In genomic region chr10:43264324-43264986, GRCh38 we compare ENCODE assay signal across 28 cellular contexts. TPM values are rescaled to one million over a fixed set of nuclear protein-coding genes. Genes with fewer than 3 reads are reported as not detected.
DNase-seq lines count a peak whose midpoint lies in the region; TF ChIP-seq lines count a peak whose summit lies in the region.
"Had no signal": no experiment of that assay in that cellular context is flagged by ENCODE, and none has a peak within 500 bp of the region (broad histone marks: within the 10 kb centered on the region; RNA-seq: fewer than 3 reads in every experiment).

No MANE protein-coding gene starts in this region.

- CTCF ChIA-PET in HEK293 (lab: Yijun Ruan, JAX): interaction anchor here (0.5 to 2.0 kb wide), 3 partner anchors 10 to 144 kb away, joined by 3 to 5 read pairs (median 3); no protein-coding TSS in a partner anchor

- DNase-seq in activated effector memory CD4-positive, alpha-beta T cell treated with anti-CD3 and anti-CD28 coated beads, Interleukin-2, amount 50 U/mL, for 16 hours: peak; percentile 59
- no peak for DNase-seq in activated effector memory CD4-positive, alpha-beta T cell treated with Interleukin-2 at 50 U/mL for 16 hours
- peak; percentile 52 for DNase-seq in coronary artery (ENCODE audit: low spot score)
- peak; percentile 5 for DNase-seq in transverse colon
- DNase-seq in NAMALWA (ENCODE audit: low spot score): no peak
- no peak for DNase-seq in ureter (ENCODE audit: low spot score)
- DNase-seq: activated B cell treated with CpG ODN at 0.5 μM for 24 hours; activated CD4-positive, alpha-beta memory T cell treated with anti-CD3 and anti-CD28 coated beads for 36 hours; activated gamma-delta T cell treated with Interleukin-2 at 50 U/mL for 16 hours; activated T-cell treated with anti-CD3 and anti-CD28 coated beads for 4 hours; brain microvascular endothelial cell; EL; H9; left colon; mesendoderm; naive thymus-derived CD4-positive, alpha-beta T cell; NCI-H1694 treated with DMSO at 0.1 percent for 48 hours; NCI-H226; stimulated activated CD4-positive, alpha-beta T cell treated with anti-CD3 and anti-CD28 coated beads, Interleukin-15, amount 100 ng/mL, for 24 hours; T1000; upper lobe of right lung had no signal

- H3K4me3 ChIP-seq in HEK293 (ENCODE audit: low read depth, low read length) (no peak overlapping the region), coronary artery (no peak overlapping the region), transverse colon (no peak overlapping the region)
- H3K4me3 ChIP-seq: colonic mucosa, right lobe of liver, upper lobe of right lung had no signal

- TF ChIP-seq POLR2A in transverse colon (IDR thresholded peaks at IDR 0.05): no peak

- in situ Hi-C loops in transverse colon (cut with MboI; ENCODE audit: low pct_ligation_motif_present in 1 of 4, low pct_unique_long_range_greater_than_20kb in 1 of 4, low sequenced_read_pairs in 3 of 4): no loop called here

- POLR2A ChIA-PET in HEK293 (lab: Yijun Ruan, JAX): no interaction called here

- H3K36me3 ChIP-seq in HEK293 (ENCODE audit: control insufficient read depth in 2 of 2, insufficient read depth in 1 of 2, low read length in 2 of 2): no peaks in the 10 kb centered on the region
- no peaks in the 10 kb centered on the region for H3K36me3 ChIP-seq in transverse colon
- H3K36me3 ChIP-seq: brain microvascular endothelial cell, colonic mucosa, right lobe of liver, upper lobe of right lung had no signal

- peaks cover 68% of the 10 kb centered on the region for H3K27me3 ChIP-seq in transverse colon

- H3K4me1 ChIP-seq in HEK293 (ENCODE audit: control insufficient read depth, insufficient read depth, low read length) (no peaks in the 10 kb centered on the region; the same call in 1 of the 2 replicates), transverse colon (peaks cover 0 to 9% (median 4%) of the 10 kb centered on the region in 4 donors)
- H3K4me1 ChIP-seq: colonic mucosa, parathyroid adenoma, right lobe of liver, upper lobe of right lung had no signal

- TF ChIP-seq EP300 in transverse colon (IDR thresholded peaks at IDR 0.05; ENCODE audit: low read depth): no peak

- H3K9me3 ChIP-seq in HEK293 (ENCODE audit: control insufficient read depth, insufficient read depth, low read depth, low read length): no peaks in the 10 kb centered on the region
- H3K9me3 ChIP-seq in transverse colon: no peaks in the 10 kb centered on the region
- H3K9me3 ChIP-seq: colonic mucosa, right lobe of liver, upper lobe of right lung had no signal

- intact Hi-C loops in transverse colon (cut with DNase I; ENCODE audit: low total_unique reads): no loop called here

- H3K27ac ChIP-seq in HEK293 (ENCODE audit: extremely low read depth, low read depth, low read length) (no peak overlapping the region), coronary artery (no peak overlapping the region), transverse colon (no peak overlapping the region)
- H3K27ac ChIP-seq: brain microvascular endothelial cell, C4-2B, colonic mucosa, parathyroid adenoma, right lobe of liver, upper lobe of right lung had no signal

- 16% methylated on average over 6 of the region's 7 CpGs; no CpG with 5 or more reads in 1 of the 2 donors for WGBS in transverse colon (ENCODE audit: low coverage in 1 of 2), 2 donors

- TF ChIP-seq CTCF in HEK293 (tag by site-specific recombination; IDR thresholded peaks at IDR 0.05): no peak
- no peak for TF ChIP-seq CTCF in coronary artery (IDR thresholded peaks at IDR 0.05)
- no peak for TF ChIP-seq CTCF in transverse colon (IDR thresholded peaks at IDR 0.05)

TF ChIP-seq in HEK293, 187 proteins besides CTCF, POLR2A, EP300 and RAD21:
- TF ChIP-seq ZNF335 (tag by site-specific recombination; conservative IDR thresholded peaks at IDR 0.05) (no peak), GLIS1 (tag by site-specific recombination; IDR thresholded peaks at IDR 0.05) (peak; percentile 74), KLF17 (tag by site-specific recombination; IDR thresholded peaks at IDR 0.05) (peak; percentile 50; the same call in 1 of the 2 replicates), GLIS2 (tag by site-specific recombination; IDR thresholded peaks at IDR 0.05) (0 out of 2 replicates have a peak, but pooled peaks have one; percentile 11), SP2 (tag by site-specific recombination; IDR thresholded peaks at IDR 0.05) (peak; percentile 36; the same call in 1 of the 2 replicates), ZFHX2 (tag by site-specific recombination; conservative IDR thresholded peaks at IDR 0.05) (peak; percentile 93), WT1 (tag by site-specific recombination; IDR thresholded peaks at IDR 0.05) (peak; percentile 59; the same call in 1 of the 2 replicates), ZBTB44 (tag by site-specific recombination; IDR thresholded peaks at IDR 0.05) (no peak), EGR2 (tag by site-specific recombination; IDR thresholded peaks at IDR 0.05; ENCODE audit: low read depth) (peak; percentile 95), KLF1 (tag by site-specific recombination; IDR thresholded peaks at IDR 0.05) (peak; percentile 56)
- TF ChIP-seq, protein P1, sequence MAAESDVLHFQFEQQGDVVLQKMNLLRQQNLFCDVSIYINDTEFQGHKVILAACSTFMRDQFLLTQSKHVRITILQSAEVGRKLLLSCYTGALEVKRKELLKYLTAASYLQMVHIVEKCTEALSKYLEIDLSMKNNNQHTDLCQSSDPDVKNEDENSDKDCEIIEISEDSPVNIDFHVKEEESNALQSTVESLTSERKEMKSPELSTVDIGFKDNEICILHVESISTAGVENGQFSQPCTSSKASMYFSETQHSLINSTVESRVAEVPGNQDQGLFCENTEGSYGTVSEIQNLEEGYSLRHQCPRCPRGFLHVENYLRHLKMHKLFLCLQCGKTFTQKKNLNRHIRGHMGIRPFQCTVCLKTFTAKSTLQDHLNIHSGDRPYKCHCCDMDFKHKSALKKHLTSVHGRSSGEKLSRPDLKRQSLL (tag by site-specific recombination; IDR thresholded peaks at IDR 0.05): no peak
- TF ChIP-seq, protein P2, sequence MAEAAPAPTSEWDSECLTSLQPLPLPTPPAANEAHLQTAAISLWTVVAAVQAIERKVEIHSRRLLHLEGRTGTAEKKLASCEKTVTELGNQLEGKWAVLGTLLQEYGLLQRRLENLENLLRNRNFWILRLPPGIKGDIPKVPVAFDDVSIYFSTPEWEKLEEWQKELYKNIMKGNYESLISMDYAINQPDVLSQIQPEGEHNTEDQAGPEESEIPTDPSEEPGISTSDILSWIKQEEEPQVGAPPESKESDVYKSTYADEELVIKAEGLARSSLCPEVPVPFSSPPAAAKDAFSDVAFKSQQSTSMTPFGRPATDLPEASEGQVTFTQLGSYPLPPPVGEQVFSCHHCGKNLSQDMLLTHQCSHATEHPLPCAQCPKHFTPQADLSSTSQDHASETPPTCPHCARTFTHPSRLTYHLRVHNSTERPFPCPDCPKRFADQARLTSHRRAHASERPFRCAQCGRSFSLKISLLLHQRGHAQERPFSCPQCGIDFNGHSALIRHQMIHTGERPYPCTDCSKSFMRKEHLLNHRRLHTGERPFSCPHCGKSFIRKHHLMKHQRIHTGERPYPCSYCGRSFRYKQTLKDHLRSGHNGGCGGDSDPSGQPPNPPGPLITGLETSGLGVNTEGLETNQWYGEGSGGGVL (tag by site-specific recombination; IDR thresholded peaks at IDR 0.05): peak; percentile 48

RNA-seq across cellular contexts. Expression of gene RASGEF1A, which starts 2.4 kb away (rescaled TPM):
- total RNA-seq in transverse colon (1 to 10 TPM in 1 of 4 donors, under 1 TPM in 1, not detected in 2; 0.41 to 2.5 TPM), ureter (4.0 TPM)
- total RNA-seq: MCF 10A, RPMI7951 had no signal

Comparison
In these comparisons a context has a peak if more than half of its experiments do, and no peak if none do; other contexts are left out.
1. DNase-seq: peak in activated effector memory CD4-positive, alpha-beta T cell treated with anti-CD3 and anti-CD28 coated beads, Interleukin-2, amount 50 U/mL, for 16 hours (single experiment), coronary artery (single experiment) and transverse colon (single experiment); none in activated effector memory CD4-positive, alpha-beta T cell treated with Interleukin-2 at 50 U/mL for 16 hours (single experiment), NAMALWA (single experiment) and ureter (single experiment).